2 cellular contexts compared by ENCODE assay signal in the genomic region with DNA sequence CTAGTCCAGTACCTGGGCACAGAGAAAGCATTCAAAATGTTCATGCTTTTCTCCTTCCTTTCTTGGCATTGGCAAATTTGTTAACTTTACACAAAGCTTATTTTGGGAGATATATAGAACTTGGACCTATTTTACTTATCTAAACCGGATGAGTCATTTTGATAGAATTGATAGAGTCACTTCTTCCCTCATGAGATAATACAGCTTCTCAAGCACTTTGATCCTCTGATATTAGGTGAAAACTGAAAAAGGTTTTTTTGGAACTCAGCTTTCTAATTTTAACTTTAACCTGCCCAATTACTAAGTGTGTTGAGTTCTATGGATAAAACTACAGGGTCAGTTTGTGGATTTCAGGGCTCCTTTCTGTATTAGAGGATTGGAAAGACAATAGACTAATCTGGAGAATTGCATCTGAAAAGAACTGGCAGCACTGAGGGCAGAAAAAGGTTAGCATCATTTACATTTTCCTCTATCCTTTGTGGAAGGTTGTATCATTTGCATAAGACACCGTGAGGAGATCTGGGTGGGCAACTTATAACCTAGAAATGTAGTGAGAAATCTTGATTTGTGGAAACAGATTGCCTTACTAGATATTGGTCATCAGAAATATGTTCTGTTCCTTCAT.
TF ChIP-seq lines count a peak whose summit lies in the region.

No MANE protein-coding gene starts in this region.

TF ChIP-seq in A549, 52 proteins besides CTCF, POLR2A, EP300 and RAD21 (continued from another document):
- TF ChIP-seq PHF8 (IDR thresholded peaks at IDR 0.05; ENCODE audit: borderline replicate concordance, low read depth) (no peak), CBX2 (IDR thresholded peaks at IDR 0.05; ENCODE audit: borderline replicate concordance, low read depth) (no peak), FOXS1 (CRISPR knock-in tag; IDR thresholded peaks at IDR 0.05) (no peak), ZSCAN20 (CRISPR knock-in tag; IDR thresholded peaks at IDR 0.05) (no peak), POLR2AphosphoS2 (conservative IDR thresholded peaks at IDR 0.05; ENCODE audit: low read length) (no peak), SMC3 (IDR thresholded peaks at IDR 0.05) (no peak)
- TF ChIP-seq, protein P1, sequence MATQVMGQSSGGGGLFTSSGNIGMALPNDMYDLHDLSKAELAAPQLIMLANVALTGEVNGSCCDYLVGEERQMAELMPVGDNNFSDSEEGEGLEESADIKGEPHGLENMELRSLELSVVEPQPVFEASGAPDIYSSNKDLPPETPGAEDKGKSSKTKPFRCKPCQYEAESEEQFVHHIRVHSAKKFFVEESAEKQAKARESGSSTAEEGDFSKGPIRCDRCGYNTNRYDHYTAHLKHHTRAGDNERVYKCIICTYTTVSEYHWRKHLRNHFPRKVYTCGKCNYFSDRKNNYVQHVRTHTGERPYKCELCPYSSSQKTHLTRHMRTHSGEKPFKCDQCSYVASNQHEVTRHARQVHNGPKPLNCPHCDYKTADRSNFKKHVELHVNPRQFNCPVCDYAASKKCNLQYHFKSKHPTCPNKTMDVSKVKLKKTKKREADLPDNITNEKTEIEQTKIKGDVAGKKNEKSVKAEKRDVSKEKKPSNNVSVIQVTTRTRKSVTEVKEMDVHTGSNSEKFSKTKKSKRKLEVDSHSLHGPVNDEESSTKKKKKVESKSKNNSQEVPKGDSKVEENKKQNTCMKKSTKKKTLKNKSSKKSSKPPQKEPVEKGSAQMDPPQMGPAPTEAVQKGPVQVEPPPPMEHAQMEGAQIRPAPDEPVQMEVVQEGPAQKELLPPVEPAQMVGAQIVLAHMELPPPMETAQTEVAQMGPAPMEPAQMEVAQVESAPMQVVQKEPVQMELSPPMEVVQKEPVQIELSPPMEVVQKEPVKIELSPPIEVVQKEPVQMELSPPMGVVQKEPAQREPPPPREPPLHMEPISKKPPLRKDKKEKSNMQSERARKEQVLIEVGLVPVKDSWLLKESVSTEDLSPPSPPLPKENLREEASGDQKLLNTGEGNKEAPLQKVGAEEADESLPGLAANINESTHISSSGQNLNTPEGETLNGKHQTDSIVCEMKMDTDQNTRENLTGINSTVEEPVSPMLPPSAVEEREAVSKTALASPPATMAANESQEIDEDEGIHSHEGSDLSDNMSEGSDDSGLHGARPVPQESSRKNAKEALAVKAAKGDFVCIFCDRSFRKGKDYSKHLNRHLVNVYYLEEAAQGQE (IDR thresholded peaks at IDR 0.05): no peak

TF ChIP-seq in GM23338, 12 proteins besides CTCF, POLR2A, EP300 and RAD21 (continued from another document):
- TF ChIP-seq, protein P2, sequence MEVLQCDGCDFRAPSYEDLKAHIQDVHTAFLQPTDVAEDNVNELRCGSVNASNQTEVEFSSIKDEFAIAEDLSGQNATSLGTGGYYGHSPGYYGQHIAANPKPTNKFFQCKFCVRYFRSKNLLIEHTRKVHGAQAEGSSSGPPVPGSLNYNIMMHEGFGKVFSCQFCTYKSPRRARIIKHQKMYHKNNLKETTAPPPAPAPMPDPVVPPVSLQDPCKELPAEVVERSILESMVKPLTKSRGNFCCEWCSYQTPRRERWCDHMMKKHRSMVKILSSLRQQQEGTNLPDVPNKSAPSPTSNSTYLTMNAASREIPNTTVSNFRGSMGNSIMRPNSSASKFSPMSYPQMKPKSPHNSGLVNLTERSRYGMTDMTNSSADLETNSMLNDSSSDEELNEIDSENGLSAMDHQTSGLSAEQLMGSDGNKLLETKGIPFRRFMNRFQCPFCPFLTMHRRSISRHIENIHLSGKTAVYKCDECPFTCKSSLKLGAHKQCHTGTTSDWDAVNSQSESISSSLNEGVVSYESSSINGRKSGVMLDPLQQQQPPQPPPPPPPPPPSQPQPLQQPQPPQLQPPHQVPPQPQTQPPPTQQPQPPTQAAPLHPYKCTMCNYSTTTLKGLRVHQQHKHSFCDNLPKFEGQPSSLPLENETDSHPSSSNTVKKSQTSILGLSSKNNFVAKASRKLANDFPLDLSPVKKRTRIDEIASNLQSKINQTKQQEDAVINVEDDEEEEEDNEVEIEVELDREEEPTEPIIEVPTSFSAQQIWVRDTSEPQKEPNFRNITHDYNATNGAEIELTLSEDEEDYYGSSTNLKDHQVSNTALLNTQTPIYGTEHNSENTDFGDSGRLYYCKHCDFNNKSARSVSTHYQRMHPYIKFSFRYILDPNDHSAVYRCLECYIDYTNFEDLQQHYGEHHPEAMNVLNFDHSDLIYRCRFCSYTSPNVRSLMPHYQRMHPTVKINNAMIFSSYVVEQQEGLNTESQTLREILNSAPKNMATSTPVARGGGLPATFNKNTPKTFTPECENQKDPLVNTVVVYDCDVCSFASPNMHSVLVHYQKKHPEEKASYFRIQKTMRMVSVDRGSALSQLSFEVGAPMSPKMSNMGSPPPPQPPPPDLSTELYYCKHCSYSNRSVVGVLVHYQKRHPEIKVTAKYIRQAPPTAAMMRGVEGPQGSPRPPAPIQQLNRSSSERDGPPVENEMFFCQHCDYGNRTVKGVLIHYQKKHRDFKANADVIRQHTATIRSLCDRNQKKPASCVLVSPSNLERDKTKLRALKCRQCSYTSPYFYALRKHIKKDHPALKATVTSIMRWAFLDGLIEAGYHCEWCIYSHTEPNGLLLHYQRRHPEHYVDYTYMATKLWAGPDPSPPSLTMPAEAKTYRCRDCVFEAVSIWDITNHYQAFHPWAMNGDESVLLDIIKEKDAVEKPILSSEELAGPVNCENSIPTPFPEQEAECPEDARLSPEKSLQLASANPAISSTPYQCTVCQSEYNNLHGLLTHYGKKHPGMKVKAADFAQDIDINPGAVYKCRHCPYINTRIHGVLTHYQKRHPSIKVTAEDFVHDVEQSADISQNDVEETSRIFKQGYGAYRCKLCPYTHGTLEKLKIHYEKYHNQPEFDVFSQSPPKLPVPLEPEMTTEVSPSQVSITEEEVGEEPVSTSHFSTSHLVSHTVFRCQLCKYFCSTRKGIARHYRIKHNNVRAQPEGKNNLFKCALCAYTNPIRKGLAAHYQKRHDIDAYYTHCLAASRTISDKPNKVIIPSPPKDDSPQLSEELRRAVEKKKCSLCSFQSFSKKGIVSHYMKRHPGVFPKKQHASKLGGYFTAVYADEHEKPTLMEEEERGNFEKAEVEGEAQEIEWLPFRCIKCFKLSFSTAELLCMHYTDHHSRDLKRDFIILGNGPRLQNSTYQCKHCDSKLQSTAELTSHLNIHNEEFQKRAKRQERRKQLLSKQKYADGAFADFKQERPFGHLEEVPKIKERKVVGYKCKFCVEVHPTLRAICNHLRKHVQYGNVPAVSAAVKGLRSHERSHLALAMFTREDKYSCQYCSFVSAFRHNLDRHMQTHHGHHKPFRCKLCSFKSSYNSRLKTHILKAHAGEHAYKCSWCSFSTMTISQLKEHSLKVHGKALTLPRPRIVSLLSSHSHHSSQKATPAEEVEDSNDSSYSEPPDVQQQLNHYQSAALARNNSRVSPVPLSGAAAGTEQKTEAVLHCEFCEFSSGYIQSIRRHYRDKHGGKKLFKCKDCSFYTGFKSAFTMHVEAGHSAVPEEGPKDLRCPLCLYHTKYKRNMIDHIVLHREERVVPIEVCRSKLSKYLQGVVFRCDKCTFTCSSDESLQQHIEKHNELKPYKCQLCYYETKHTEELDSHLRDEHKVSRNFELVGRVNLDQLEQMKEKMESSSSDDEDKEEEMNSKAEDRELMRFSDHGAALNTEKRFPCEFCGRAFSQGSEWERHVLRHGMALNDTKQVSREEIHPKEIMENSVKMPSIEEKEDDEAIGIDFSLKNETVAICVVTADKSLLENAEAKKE (CRISPR knock-in tag; IDR thresholded peaks at IDR 0.05): no peak
- TF ChIP-seq, protein P1 (IDR thresholded peaks at IDR 0.05; ENCODE audit: unreplicated experiment): no peak
- TF ChIP-seq EZH2 (IDR thresholded peaks at IDR 0.05; ENCODE audit: low read depth, unreplicated experiment) (no peak), STAT1 (IDR thresholded peaks at IDR 0.05; ENCODE audit: unreplicated experiment) (no peak)
